ENCODE assay signal across 8 cellular contexts in the genomic region with DNA sequence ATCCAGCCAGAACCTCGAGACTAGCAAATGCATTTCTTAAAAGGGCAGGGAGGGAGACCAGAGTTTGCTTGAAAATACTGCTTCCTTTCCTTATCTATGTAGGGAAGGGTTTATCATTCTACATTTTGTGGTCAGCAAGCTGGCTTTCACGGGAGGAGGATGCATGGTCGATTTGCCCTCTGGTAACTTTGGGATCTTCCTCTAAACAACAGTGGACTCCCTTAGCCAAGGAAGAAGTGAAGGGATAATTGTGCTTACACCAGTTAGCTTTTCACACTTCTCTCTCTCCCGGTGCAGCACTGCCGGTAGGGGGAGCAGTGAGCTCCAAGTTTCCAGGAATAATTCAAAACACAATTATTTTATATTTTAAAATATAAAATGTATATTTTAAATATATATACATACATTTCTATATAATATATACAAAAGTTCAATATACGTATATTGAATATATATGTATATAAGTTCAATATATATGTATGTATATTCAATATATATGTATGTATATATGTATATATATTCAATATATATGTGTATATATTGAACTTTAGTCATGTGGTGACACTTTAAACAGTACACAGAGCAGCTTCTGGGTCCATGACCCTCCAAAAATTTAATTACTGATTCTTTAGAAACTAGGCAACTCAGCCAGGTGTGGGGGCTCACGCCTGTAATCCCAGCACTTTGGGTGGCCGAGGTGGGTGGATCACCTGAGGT. TPM values are rescaled to one million over a fixed set of nuclear protein-coding genes. Genes with fewer than 3 reads are reported as not detected.
DNase-seq lines count a peak whose midpoint lies in the region; ATAC-seq, FAIRE-seq and TF ChIP-seq lines count a peak whose summit lies in the region.

No MANE protein-coding gene starts in this region.

- H3F3A ChIP-seq in GM23248 (ENCODE audit: insufficient read depth), result peaks cover 22% of the 10 kb centered on the region

- no peak for TF ChIP-seq POLR2A in H54 (IDR thresholded peaks at IDR 0.05; ENCODE audit: low read depth, low read length)

- H3K4me3 Mint-ChIP-seq in T-cell, result peak overlapping the region; percentile 79 to 81 (median 81)

- no peak for FAIRE-seq in H54 (lab: Jason Lieb, UNC)

- peaks cover 12% of the 10 kb centered on the region; the same call in 1 of the 2 replicates for H3K36me3 ChIP-seq in GM23248 (ENCODE audit: low read depth)
- H3K36me3 ChIP-seq in right atrium auricular region, result peaks cover 10% of the 10 kb centered on the region

- no peaks in the 10 kb centered on the region for H3K9me3 Mint-ChIP-seq in T-cell

- H3K4me2 ChIP-seq in GM23248 (ENCODE audit: unreplicated experiment), result peak overlapping the region; percentile 87

- POLR2A ChIA-PET in T-cell (lab: Charles Lee), result no interaction called here

- peaks cover 14% of the 10 kb centered on the region for H3K36me3 Mint-ChIP-seq in T-cell

- peaks cover 14 to 35% (median 33%) of the 10 kb centered on the region in 3 donors for H3K4me1 Mint-ChIP-seq in T-cell

- no peaks in the 10 kb centered on the region for H3K79me2 ChIP-seq in GM23248 (ENCODE audit: insufficient read depth)

- ATAC-seq in T-cell (replicated peaks in 1 of 4) (peak; percentile 27 to 41 (median 32)), HG03521 (IDR thresholded peaks at IDR 0.05; ENCODE audit: unreplicated experiment) (no peak)

- DNase-seq in AG08396 (ENCODE audit: low spot score) (peak; percentile 71), GM23248 (peak; percentile 77), T-cell (peak in 24 of 34 experiments; percentile 7 to 56 (median 38)), astrocyte of the spinal cord (ENCODE audit: low read depth, low spot score) (peak; percentile 73), right atrium auricular region (ENCODE audit: low spot score) (peak; percentile 85), posterior vena cava (ENCODE audit: low spot score) (peak; percentile 90), H54 (ENCODE audit: insufficient read length, low spot score) (no peak)

- CTCF ChIA-PET in T-cell (lab: Charles Lee), result interaction anchor here (0.6 to 1.7 kb wide), 26 partner anchors 8 to 1412 kb away, joined by 3 to 12 read pairs (median 4); a partner anchor contains a TSS

- in situ Hi-C loops in GM23248 (cut with MboI) (loop anchor here (10.0 kb wide), 1 partner anchor 273 kb away; no protein-coding TSS in a partner anchor), astrocyte of the spinal cord (cut with HindIII; ENCODE audit: low sequenced_read_pairs) (no loop called here)

- no peaks in the 10 kb centered on the region for H4K20me1 ChIP-seq in GM23248 (ENCODE audit: insufficient read depth)

- no peaks in the 10 kb centered on the region for H3K27me3 ChIP-seq in GM23248 (replicated peaks; ENCODE audit: insufficient read depth)
- no peaks in the 10 kb centered on the region for H3K27me3 ChIP-seq in right atrium auricular region

- peak overlapping the region; percentile 89 for H2AFZ ChIP-seq in GM23248

- H3K4me3 ChIP-seq in GM23248 (peak overlapping the region; percentile 81), astrocyte of the spinal cord (ENCODE audit: low read depth, low read length) (peak overlapping the region; percentile 52), right atrium auricular region (peak overlapping the region; percentile 49 to 60)

- intact Hi-C loops in posterior vena cava (cut with DNase I), result no loop called here

- no peaks in the 10 kb centered on the region for H3K27me3 Mint-ChIP-seq in T-cell

- H3K27ac ChIP-seq in GM23248, result peak overlapping the region; percentile 92
- H3K27ac ChIP-seq in right atrium auricular region, result peak overlapping the region; percentile 94 to 95

- peak overlapping the region; percentile 87 for H3K9ac ChIP-seq in GM23248

- TF ChIP-seq CTCF in astrocyte of the spinal cord (IDR thresholded peaks at IDR 0.05; ENCODE audit: low read depth, low read length) (peak; percentile 91), right atrium auricular region (IDR thresholded peaks at IDR 0.05) (peak; percentile 75 to 86)

- H3K4me1 ChIP-seq in GM23248 (ENCODE audit: insufficient read depth) (peaks cover 9% of the 10 kb centered on the region), right atrium auricular region (peaks cover 0 to 64% of the 10 kb centered on the region in 2 donors)

- peak overlapping the region; percentile 80 to 83 for H3K27ac Mint-ChIP-seq in T-cell

- no peaks in the 10 kb centered on the region for H3K9me2 ChIP-seq in GM23248 (ENCODE audit: insufficient read depth)

- H3K9me3 ChIP-seq in GM23248 (ENCODE audit: low read depth), result no peaks in the 10 kb centered on the region
- no peaks in the 10 kb centered on the region for H3K9me3 ChIP-seq in right atrium auricular region

- 18 to 22% methylated on average over 8 of the region's 8 CpGs for WGBS in GM23248 (ENCODE audit: low coverage in 1 of 2, low lambda C conversion rate in 2 of 2, missing lambda C conversion rate in 2 of 2), 2 experiments

RNA-seq across cellular contexts. Expression of a gene that starts 4.5 kb away (rescaled TPM):
- total RNA-seq in GM23248 (2014; rRNA removed; shearing (Covaris generic)), result 1.0 and 4.1 TPM in 2 replicates
- polyA plus RNA-seq in GM23248 (2016; fragmentation: Nextera tagmentation; extraction: Ambion mirVana), result 0.66 and 0.68 TPM in 2 replicates
- 10 to 100 TPM; 24.8 to 34.1 (median 32.1) TPM for total RNA-seq in T-cell
- 100 to 1,000 TPM in 1 of 2 donors, 10 to 100 TPM in 1; 76.8 to 104 TPM for total RNA-seq in right atrium auricular region
- 10 to 100 TPM; 29.4 to 49.7 TPM for total RNA-seq in posterior vena cava

RNA-seq across cellular contexts. Expression of a gene that starts 14.5 kb away (rescaled TPM):
- 27.3 and 38.6 TPM in 2 replicates for total RNA-seq in GM23248 (2014; rRNA removed; shearing (Covaris generic))
- 32.7 and 36.6 TPM in 2 replicates for polyA plus RNA-seq in GM23248 (2016; fragmentation: Nextera tagmentation; extraction: Ambion mirVana)
- total RNA-seq in T-cell (10 to 100 TPM in 3 of 5 donors, 1 to 10 TPM in 2; 8.7 to 19.7 (median 16.8) TPM), right atrium auricular region (10 to 100 TPM; 10.2 to 12.1 TPM), posterior vena cava (10 to 100 TPM; 10.3 to 11.1 TPM)

RNA-seq across cellular contexts. Expression of a gene that starts 18.7 kb away (rescaled TPM):
- total RNA-seq in GM23248 (2014; rRNA removed; shearing (Covaris generic)), result 5.8 and 14.8 TPM in 2 replicates
- 20.4 and 22.5 TPM in 2 replicates for polyA plus RNA-seq in GM23248 (2016; fragmentation: Nextera tagmentation; extraction: Ambion mirVana)
- 10 to 100 TPM in 4 of 5 donors, 1 to 10 TPM in 1; 7.9 to 24.6 (median 19.3) TPM for total RNA-seq in T-cell
- 1 to 10 TPM; 3.9 to 8.5 TPM for total RNA-seq in right atrium auricular region
- 10 to 100 TPM; 13.3 to 18.4 TPM for total RNA-seq in posterior vena cava

RNA-seq across cellular contexts. Expression of a gene that starts 59.6 kb away (rescaled TPM):
- total RNA-seq in GM23248 (2014; rRNA removed; shearing (Covaris generic)), result 7.5 and 8.5 TPM in 2 replicates
- 6.5 and 7.0 TPM in 2 replicates for polyA plus RNA-seq in GM23248 (2016; fragmentation: Nextera tagmentation; extraction: Ambion mirVana)
- total RNA-seq in T-cell, result 10 to 100 TPM in 4 of 5 donors, 1 to 10 TPM in 1; 9.8 to 20.9 (median 13.9) TPM
- 10 to 100 TPM; 13.8 to 19.1 TPM for total RNA-seq in right atrium auricular region
- 1 to 10 TPM; 8.1 to 8.3 TPM for total RNA-seq in posterior vena cava
